Comparison of ENCODE assay signal across 29 cellular contexts in the genomic region with DNA sequence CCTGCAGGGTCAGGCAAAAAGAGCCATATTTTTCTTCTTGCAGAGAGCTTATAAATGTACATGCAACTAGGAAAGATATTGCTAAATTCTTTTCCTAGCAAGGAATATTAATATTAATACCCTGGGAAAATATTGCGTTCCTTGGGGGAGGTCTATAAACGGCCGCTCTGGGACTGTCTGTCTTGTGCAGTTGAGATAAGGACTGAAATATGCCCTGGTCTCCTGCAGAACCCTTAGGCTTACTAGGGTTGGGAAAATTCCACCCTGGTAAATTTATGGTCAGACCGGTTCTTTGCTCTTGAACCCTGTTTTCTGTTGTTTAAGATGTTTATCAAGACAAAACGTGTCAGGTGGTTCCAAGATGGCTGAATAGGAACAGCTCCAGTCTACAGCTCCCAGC.
"Had no signal": no experiment of that assay in that cellular context is flagged by ENCODE, and none has a peak within 500 bp of the region (broad histone marks: within the 10 kb centered on the region; RNA-seq: fewer than 3 reads in every experiment).

No MANE protein-coding gene starts in this region.

- H3K79me2 ChIP-seq: parathyroid adenoma had no signal

- H3K4me1 Mint-ChIP-seq: nephron; neural progenitor cell; stimulated activated memory B cell treated with anti-CD40 and anti-IgM and Interleukin-4, amounts not matched to agents 10 μg/mL and 1 μg/mL and 100 μg/mL, for 72 hours had no signal

- H3K4me3 ChIP-seq: neural progenitor cell, ovary, psoas muscle, right lobe of liver, sigmoid colon, suprapubic skin, testis, tibial artery, transverse colon, upper lobe of right lung, uterus had no signal

- H3K9me3 ChIP-seq: ovary, right lobe of liver, testis, uterus had no signal

- H3K36me3 ChIP-seq: neural progenitor cell, ovary, right lobe of liver, sigmoid colon, suprapubic skin, transverse colon, upper lobe of right lung, uterus had no signal

- FAIRE-seq: small intestine had no signal

- H3K36me3 Mint-ChIP-seq: natural killer cell, neural progenitor cell, type B pancreatic cell had no signal

- H3K4me3 Mint-ChIP-seq: natural killer cell; nephron; neural progenitor cell; stimulated activated memory B cell treated with anti-CD40 and anti-IgM and Interleukin-4, amounts not matched to agents 10 μg/mL and 1 μg/mL and 100 μg/mL, for 72 hours; stimulated activated naive CD8-positive, alpha-beta T cell treated with anti-CD3 and anti-CD28 coated beads, Interleukin-15, amount 100 ng/mL, for 72 hours; type B pancreatic cell had no signal

- H3K9ac ChIP-seq: neural progenitor cell, parathyroid adenoma had no signal

- H3K27me3 ChIP-seq: neural progenitor cell, ovary, right lobe of liver, sigmoid colon, suprapubic skin, testis, tibial artery, transverse colon, upper lobe of right lung, uterus had no signal

- H3K27ac ChIP-seq: neural progenitor cell, ovary, parathyroid adenoma, psoas muscle, right lobe of liver, sigmoid colon, suprapubic skin, testis, tibial artery, transverse colon, upper lobe of right lung, uterus had no signal

- H3K4me1 ChIP-seq: parathyroid adenoma, psoas muscle, right lobe of liver, sigmoid colon, suprapubic skin, testis, tibial artery, upper lobe of right lung, uterus had no signal

- H2AFZ ChIP-seq: neural progenitor cell, parathyroid adenoma had no signal

- DNase-seq: natural killer cell; occipital lobe; ovary; posterior cingulate gyrus; psoas muscle; right cardiac atrium; right lobe of liver; sigmoid colon; small intestine; stimulated activated CD4-positive, alpha-beta T cell treated with anti-CD3 and anti-CD28 coated beads, Interleukin-15, amount 100 ng/mL, for 24 hours; stimulated activated CD4-positive, alpha-beta T cell treated with anti-CD3 and anti-CD28 coated beads, Interleukin-2, amount 100 ng/mL, for 24 hours; stimulated activated CD4-positive, alpha-beta T cell treated with anti-CD3 and anti-CD28 coated beads, Interleukin-2, amount 100 ng/mL, for 48 hours; stimulated activated CD4-positive, alpha-beta T cell treated with anti-CD3 and anti-CD28 coated beads, Interleukin-4, amount 100 ng/mL, for 24 hours; stimulated activated naive CD4-positive, alpha-beta T cell; stimulated activated naive CD8-positive, alpha-beta T cell treated with anti-CD3 and anti-CD28 coated beads, Interleukin-15, amount 100 ng/mL, for 72 hours; stimulated activated naive CD8-positive, alpha-beta T cell treated with anti-CD3 and anti-CD28 coated beads, Interleukin-15, Interleukin-2, amounts not matched to agents 100 U/mL and 50 U/mL, for 24 hours; substantia nigra; testis; tibial artery; transverse colon; upper lobe of right lung; uterus had no signal

- H3K4me2 ChIP-seq: neural progenitor cell had no signal

- H3K27ac Mint-ChIP-seq: natural killer cell; nephron; neural progenitor cell; progenitor cell of endocrine pancreas; stimulated activated memory B cell treated with anti-CD40 and anti-IgM and Interleukin-4, amounts not matched to agents 10 μg/mL and 1 μg/mL and 100 μg/mL, for 72 hours; stimulated activated naive CD8-positive, alpha-beta T cell treated with anti-CD3 and anti-CD28 coated beads, Interleukin-15, amount 100 ng/mL, for 72 hours; type B pancreatic cell had no signal

- ATAC-seq: natural killer cell; psoas muscle; right cardiac atrium; right lobe of liver; stimulated activated memory B cell treated with anti-CD40 and anti-IgM and Interleukin-4, amounts not matched to agents 10 μg/mL and 1 μg/mL and 100 μg/mL, for 72 hours; stimulated activated naive CD8-positive, alpha-beta T cell treated with anti-CD3 and anti-CD28 coated beads, Interleukin-15, amount 100 ng/mL, for 72 hours; stimulated activated naive CD8-positive, alpha-beta T cell treated with anti-CD3 and anti-CD28 coated beads, Interleukin-15, Interleukin-2, amounts not matched to agents 100 U/mL and 50 U/mL, for 24 hours had no signal
